ENCODE assay signal across 8 cellular contexts in genomic region chr1:235866207-235866912, GRCh38. TPM values are rescaled to one million over a fixed set of nuclear protein-coding genes. Genes with fewer than 3 reads are reported as not detected.
A peak's percentile ranks its signal among the peaks of the same experiment; 100 is the strongest.
DNase-seq lines count a peak whose midpoint lies in the region; ATAC-seq, FAIRE-seq and TF ChIP-seq lines count a peak whose summit lies in the region.

A gene with protein sequence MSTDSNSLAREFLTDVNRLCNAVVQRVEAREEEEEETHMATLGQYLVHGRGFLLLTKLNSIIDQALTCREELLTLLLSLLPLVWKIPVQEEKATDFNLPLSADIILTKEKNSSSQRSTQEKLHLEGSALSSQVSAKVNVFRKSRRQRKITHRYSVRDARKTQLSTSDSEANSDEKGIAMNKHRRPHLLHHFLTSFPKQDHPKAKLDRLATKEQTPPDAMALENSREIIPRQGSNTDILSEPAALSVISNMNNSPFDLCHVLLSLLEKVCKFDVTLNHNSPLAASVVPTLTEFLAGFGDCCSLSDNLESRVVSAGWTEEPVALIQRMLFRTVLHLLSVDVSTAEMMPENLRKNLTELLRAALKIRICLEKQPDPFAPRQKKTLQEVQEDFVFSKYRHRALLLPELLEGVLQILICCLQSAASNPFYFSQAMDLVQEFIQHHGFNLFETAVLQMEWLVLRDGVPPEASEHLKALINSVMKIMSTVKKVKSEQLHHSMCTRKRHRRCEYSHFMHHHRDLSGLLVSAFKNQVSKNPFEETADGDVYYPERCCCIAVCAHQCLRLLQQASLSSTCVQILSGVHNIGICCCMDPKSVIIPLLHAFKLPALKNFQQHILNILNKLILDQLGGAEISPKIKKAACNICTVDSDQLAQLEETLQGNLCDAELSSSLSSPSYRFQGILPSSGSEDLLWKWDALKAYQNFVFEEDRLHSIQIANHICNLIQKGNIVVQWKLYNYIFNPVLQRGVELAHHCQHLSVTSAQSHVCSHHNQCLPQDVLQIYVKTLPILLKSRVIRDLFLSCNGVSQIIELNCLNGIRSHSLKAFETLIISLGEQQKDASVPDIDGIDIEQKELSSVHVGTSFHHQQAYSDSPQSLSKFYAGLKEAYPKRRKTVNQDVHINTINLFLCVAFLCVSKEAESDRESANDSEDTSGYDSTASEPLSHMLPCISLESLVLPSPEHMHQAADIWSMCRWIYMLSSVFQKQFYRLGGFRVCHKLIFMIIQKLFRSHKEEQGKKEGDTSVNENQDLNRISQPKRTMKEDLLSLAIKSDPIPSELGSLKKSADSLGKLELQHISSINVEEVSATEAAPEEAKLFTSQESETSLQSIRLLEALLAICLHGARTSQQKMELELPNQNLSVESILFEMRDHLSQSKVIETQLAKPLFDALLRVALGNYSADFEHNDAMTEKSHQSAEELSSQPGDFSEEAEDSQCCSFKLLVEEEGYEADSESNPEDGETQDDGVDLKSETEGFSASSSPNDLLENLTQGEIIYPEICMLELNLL (N-terminal part only) (minus strand): TSS chr1:235866906. CDS start chr1:235830417, 36,489 bp downstream.

- H3K27me3 Mint-ChIP-seq in Calu3 (ENCODE audit: unreplicated experiment) (no peaks in the 10 kb centered on the region), glutamatergic neuron (ENCODE audit: unreplicated experiment) (peaks cover 4% of the 10 kb centered on the region), osteocyte (ENCODE audit: unreplicated experiment) (no peaks in the 10 kb centered on the region)

- H3K27ac Mint-ChIP-seq in Calu3 (ENCODE audit: unreplicated experiment) = peak within 1 kb of the TSS; percentile 78
- H3K27ac Mint-ChIP-seq in glutamatergic neuron (ENCODE audit: unreplicated experiment) = peak within 1 kb of the TSS; percentile 98
- H3K27ac Mint-ChIP-seq in osteocyte (ENCODE audit: unreplicated experiment) = peak within 1 kb of the TSS; percentile 96

- peak; percentile 39 for ATAC-seq in GM19467 (IDR thresholded peaks at IDR 0.05; ENCODE audit: unreplicated experiment)
- ATAC-seq in HG03558 (IDR thresholded peaks at IDR 0.05; ENCODE audit: extremely low read depth, unreplicated experiment) = peak; percentile 31

- H3K36me3 Mint-ChIP-seq in Calu3 (ENCODE audit: insufficient read depth, unreplicated experiment) = peaks cover 19% of the 10 kb centered on the region
- no peaks in the 10 kb centered on the region for H3K36me3 Mint-ChIP-seq in glutamatergic neuron (ENCODE audit: unreplicated experiment)
- no peaks in the 10 kb centered on the region for H3K36me3 Mint-ChIP-seq in osteocyte (ENCODE audit: unreplicated experiment)

- H3K4me1 Mint-ChIP-seq in Calu3 (ENCODE audit: low read depth, unreplicated experiment) = peaks cover 13% of the 10 kb centered on the region
- peaks cover 14% of the 10 kb centered on the region for H3K4me1 Mint-ChIP-seq in glutamatergic neuron (ENCODE audit: low read depth, unreplicated experiment)
- H3K4me1 Mint-ChIP-seq in osteocyte (ENCODE audit: unreplicated experiment) = peaks cover 38% of the 10 kb centered on the region

- CTCF ChIA-PET in Calu3 (lab: Charles Lee) = interaction anchor here (0.6 to 2.9 kb wide), 5 partner anchors 23 to 105 kb away, joined by 4 to 28 read pairs (median 5); no protein-coding TSS in a partner anchor

- peak; percentile 42 for TF ChIP-seq CTCF in Calu3 (IDR thresholded peaks at IDR 0.05; ENCODE audit: unreplicated experiment)
- no peak for TF ChIP-seq CTCF in glutamatergic neuron (IDR thresholded peaks at IDR 0.05; ENCODE audit: partially characterized antibody, unreplicated experiment)
- TF ChIP-seq CTCF in osteocyte (IDR thresholded peaks at IDR 0.05) = peak; percentile 58

- intact Hi-C loops in Calu3 (cut with micrococcal nuclease; ENCODE audit: unreplicated experiment) = loop anchor here (2.0 kb wide), 1 partner anchor 42 kb away; no protein-coding TSS in a partner anchor

- FAIRE-seq in GM19239 (lab: Jason Lieb, UNC) = no peak

- H3K4me3 Mint-ChIP-seq in Calu3 (ENCODE audit: low read depth, unreplicated experiment) (peak within 1 kb of the TSS; percentile 92), glutamatergic neuron (ENCODE audit: unreplicated experiment) (peak within 1 kb of the TSS; percentile 92), osteocyte (ENCODE audit: unreplicated experiment) (peak within 1 kb of the TSS; percentile 97)

- BruUV-seq in Calu3 (replicated peaks; lab: Mats Ljungman, UMichigan) = no TSS peak

- peak; percentile 58 for DNase-seq in Calu3
- DNase-seq in SHP77 (lab: John Stamatoyannopoulos, UW) = peak; percentile 42 to 63
- DNase-seq in activated naive CD4-positive, alpha-beta T cell treated with anti-CD3 and anti-CD28 coated beads, Interleukin-2, amount 50 U/mL, for 16 hours = peak; percentile 57
- DNase-seq in glutamatergic neuron = peak; percentile 74
- DNase-seq in osteocyte (ENCODE audit: extremely low spot score, unreplicated experiment) = peak; percentile 86
- DNase-seq in GM19239 (ENCODE audit: insufficient read length, low spot score) = no peak

- H3K9me3 Mint-ChIP-seq in Calu3 (ENCODE audit: low read depth, unreplicated experiment) (no peaks in the 10 kb centered on the region), glutamatergic neuron (ENCODE audit: unreplicated experiment) (peaks cover 7% of the 10 kb centered on the region), osteocyte (ENCODE audit: unreplicated experiment) (no peaks in the 10 kb centered on the region)

RNA-seq across cellular contexts. Expression of the gene that starts here (rescaled TPM):
- total RNA-seq in Calu3 (2022) (11.1 and 11.9 TPM in 2 replicates), glutamatergic neuron (ENCODE audit: unreplicated experiment) (33.6 TPM), osteocyte (21.7 and 23.0 TPM in 2 replicates)
